15 cellular contexts compared by ENCODE assay signal in the genomic region with DNA sequence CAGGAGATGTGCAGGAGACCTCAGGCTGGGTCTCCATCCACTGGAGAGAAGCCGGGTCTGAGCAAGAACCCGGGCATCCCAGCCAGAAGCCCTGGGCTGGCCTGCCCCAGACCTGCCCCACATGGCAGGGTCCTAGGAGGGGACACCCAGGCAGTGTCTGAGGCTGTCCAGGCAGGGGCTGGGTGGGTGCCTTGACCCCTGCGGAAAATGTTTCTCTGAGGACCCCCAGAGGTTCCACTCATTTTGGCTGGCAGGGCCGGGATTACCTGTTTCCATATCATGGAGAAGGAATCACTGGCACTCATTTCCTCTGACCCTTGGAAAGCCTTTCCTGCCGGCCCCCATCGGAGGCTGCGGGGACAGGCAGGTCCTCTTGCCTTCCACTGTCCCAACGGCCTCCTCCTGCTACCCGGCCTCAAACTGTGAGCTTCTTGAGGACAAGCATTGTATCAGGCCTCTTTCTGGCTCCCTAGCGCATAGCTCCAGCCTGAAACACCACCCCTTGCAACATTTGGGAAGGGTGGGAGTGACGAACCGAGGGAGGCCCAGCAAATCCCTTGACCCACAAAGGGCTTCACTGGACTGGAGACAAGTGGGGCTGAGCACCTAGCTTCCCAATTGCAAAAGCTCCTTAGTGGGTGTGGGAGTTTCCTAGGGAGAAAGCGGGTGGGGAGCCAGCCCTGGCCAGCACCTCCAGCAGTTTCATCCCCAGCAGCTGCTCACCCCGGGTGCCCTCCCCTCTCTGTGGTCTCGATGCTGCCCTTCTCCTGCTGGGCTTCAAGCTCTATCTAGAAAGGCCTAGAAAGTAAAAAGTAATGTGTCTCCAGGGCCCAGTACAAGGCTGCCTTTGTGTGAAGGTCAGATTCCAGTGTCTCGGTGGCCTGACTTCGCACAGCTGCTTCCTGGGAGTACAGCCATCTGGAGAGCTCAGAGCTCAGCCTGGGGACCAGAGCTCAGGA. TPM values are rescaled to one million over a fixed set of nuclear protein-coding genes. Genes with fewer than 3 reads are reported as not detected.
DNase-seq lines count a peak whose midpoint lies in the region; ATAC-seq and TF ChIP-seq lines count a peak whose summit lies in the region.
"Had no signal": no experiment of that assay in that cellular context is flagged by ENCODE, and none has a peak within 500 bp of the region (broad histone marks: within the 10 kb centered on the region; RNA-seq: fewer than 3 reads in every experiment).

No MANE protein-coding gene starts in this region.

- peak; percentile 71 for ATAC-seq in left ventricle myocardium superior
- ATAC-seq: activated CD8-positive, alpha-beta T cell treated with anti-CD3 and anti-CD28 coated beads for 36 hours; T-helper 17 cell had no signal

- no peak overlapping the region for H3K27ac Mint-ChIP-seq in mesothelial cell of epicardium
- H3K27ac Mint-ChIP-seq: activated CD8-positive, alpha-beta T cell treated with anti-CD3 and anti-CD28 coated beads for 36 hours; activated naive CD8-positive, alpha-beta T cell; T-helper 17 cell had no signal

- H3K27me3 Mint-ChIP-seq in mesothelial cell of epicardium (ENCODE audit: low read depth): peaks cover 5% of the 10 kb centered on the region
- H3K27me3 Mint-ChIP-seq: activated CD8-positive, alpha-beta T cell treated with anti-CD3 and anti-CD28 coated beads for 36 hours; activated naive CD8-positive, alpha-beta T cell had no signal

- H3K4me2 ChIP-seq in BLaER1: peak overlapping the region; percentile 37
- H3K4me2 ChIP-seq: KMS-11 had no signal

- no peaks in the 10 kb centered on the region for H3K27me3 ChIP-seq in BLaER1

- H4K20me1 ChIP-seq in BLaER1: no peaks in the 10 kb centered on the region

- TF ChIP-seq CTCF in mesothelial cell of epicardium (IDR thresholded peaks at IDR 0.05; ENCODE audit: unreplicated experiment): no peak

- no peaks in the 10 kb centered on the region for H3K9me3 ChIP-seq in BLaER1

- no peak overlapping the region for H3K9ac ChIP-seq in BLaER1
- H3K9ac ChIP-seq: KMS-11 had no signal

- H3K9me3 Mint-ChIP-seq in mesothelial cell of epicardium: no peaks in the 10 kb centered on the region
- H3K9me3 Mint-ChIP-seq: activated CD8-positive, alpha-beta T cell treated with anti-CD3 and anti-CD28 coated beads for 36 hours had no signal

- H3K4me3 ChIP-seq in BLaER1: no peak overlapping the region

- peaks cover 26% of the 10 kb centered on the region for H3K4me1 ChIP-seq in BLaER1

- H3K27ac ChIP-seq in BLaER1 (peak overlapping the region; percentile 30; the same call in 1 of the 2 replicates), angular gyrus (ENCODE audit: low read depth, low read length) (peak overlapping the region; percentile 88)
- H3K27ac ChIP-seq: KMS-11 had no signal

- no peak overlapping the region for H3K4me3 Mint-ChIP-seq in mesothelial cell of epicardium
- H3K4me3 Mint-ChIP-seq: activated CD8-positive, alpha-beta T cell treated with anti-CD3 and anti-CD28 coated beads for 36 hours; activated naive CD8-positive, alpha-beta T cell; T-helper 17 cell had no signal

- H3K36me3 ChIP-seq in BLaER1: no peaks in the 10 kb centered on the region

- intact Hi-C loops in left ventricle myocardium superior (cut with micrococcal nuclease): no loop called here
- intact Hi-C loops in posterior cingulate gyrus (cut with DNase I): no loop called here

- no peaks in the 10 kb centered on the region for H3K36me3 Mint-ChIP-seq in mesothelial cell of epicardium
- H3K36me3 Mint-ChIP-seq: activated naive CD8-positive, alpha-beta T cell had no signal

- peak; percentile 64 for DNase-seq in left ventricle myocardium superior
- DNase-seq in posterior cingulate gyrus: peak in 6 of 10 donors; percentile 43 to 92 (median 69)
- DNase-seq in NCI-H146 treated with DMSO at 0.1 percent for 48 hours (lab: John Stamatoyannopoulos, UW; ENCODE audit: unreplicated experiment): no peak
- no peak for DNase-seq in activated naive CD4-positive, alpha-beta T cell treated with anti-CD3 and anti-CD28 coated beads, Interleukin-2, amount 50 U/mL, for 16 hours
- DNase-seq in mesothelial cell of epicardium (ENCODE audit: low spot score in 2 of 2, unreplicated experiment in 2 of 2): no peak
- no peak for DNase-seq in amniotic stem cell (lab: John Stamatoyannopoulos, UW)
- DNase-seq: activated CD8-positive, alpha-beta T cell treated with anti-CD3 and anti-CD28 coated beads for 36 hours; DND-41; NCI-H2029; T-helper 17 cell had no signal

- H3K4me1 Mint-ChIP-seq in mesothelial cell of epicardium: peaks cover 20% of the 10 kb centered on the region

RNA-seq across cellular contexts. Expression of gene ACSBG1, which starts 29.7 kb away (rescaled TPM):
- total RNA-seq in left ventricle myocardium superior: 0.05 TPM
- total RNA-seq in mesothelial cell of epicardium: 0.57 to 1.2 TPM (median 0.73 TPM) in 3 replicates
- total RNA-seq: mesenteric fat pad had no signal

RNA-seq across cellular contexts. Expression of gene IDH3A, which starts 55.5 kb away (rescaled TPM):
- 470 TPM for total RNA-seq in left ventricle myocardium superior
- total RNA-seq in mesothelial cell of epicardium: 27.9 to 33.8 TPM (median 28.9 TPM) in 3 replicates

RNA-seq across cellular contexts. Expression of gene DNAJA4, which starts 59.7 kb away (rescaled TPM):
- total RNA-seq in left ventricle myocardium superior (85.9 TPM), mesothelial cell of epicardium (0.13 to 0.18 TPM in 2 of 3 replicates, not detected in the other)

Comparison
In these comparisons a context has a peak if more than half of its experiments do, and no peak if none do; other contexts are left out.
1. DNase-seq: peak in left ventricle myocardium superior (single experiment) and posterior cingulate gyrus (6 of 10); none in NCI-H146 treated with DMSO at 0.1 percent for 48 hours (single experiment), activated naive CD4-positive, alpha-beta T cell treated with anti-CD3 and anti-CD28 coated beads, Interleukin-2, amount 50 U/mL, for 16 hours (single experiment), mesothelial cell of epicardium (0 of 2) and amniotic stem cell (single experiment).
2. RNA of gene IDH3A, which starts 55.5 kb away (total RNA-seq): 470 TPM in left ventricle myocardium superior (single experiment); 27.9 to 33.8 TPM in mesothelial cell of epicardium; every median in the first group is over 10 times any median in the second.
3. RNA of gene DNAJA4, which starts 59.7 kb away (total RNA-seq): 85.9 TPM in left ventricle myocardium superior (single experiment); 0.13 to 0.18 TPM in mesothelial cell of epicardium; every median in the first group is over 10 times any median in the second.